29 cellular contexts compared by ENCODE assay signal in genomic region chr16:61374071-61374470, GRCh38.
"Had no signal": no experiment of that assay in that cellular context is flagged by ENCODE, and none has a peak within 500 bp of the region (broad histone marks: within the 10 kb centered on the region; RNA-seq: fewer than 3 reads in every experiment).

No MANE protein-coding gene starts in this region.

- H3K4me1 Mint-ChIP-seq: endodermal cell had no signal

- H3K27ac ChIP-seq: colonic mucosa, coronary artery, dorsolateral prefrontal cortex, epithelial cell of prostate, esophagus muscularis mucosa, esophagus squamous epithelium, foreskin keratinocyte, gastrocnemius medialis, gastroesophageal sphincter, heart left ventricle, heart right ventricle had no signal

- H3K4me3 ChIP-seq: colonic mucosa, coronary artery, dorsolateral prefrontal cortex, esophagus muscularis mucosa, esophagus squamous epithelium, gastrocnemius medialis, gastroesophageal sphincter, heart left ventricle, heart right ventricle had no signal

- H3K4me1 ChIP-seq: colonic mucosa, esophagus muscularis mucosa, esophagus squamous epithelium, foreskin keratinocyte, gastrocnemius medialis, gastroesophageal sphincter, heart left ventricle had no signal

- H3K4me3 Mint-ChIP-seq: dendritic cell treated with granulocyte-macrophage colony-stimulating factor and Interleukin-4, amounts not matched to agents 40 ng/mL and 50 ng/mL, for 4 days; effector memory CD8-positive, alpha-beta T cell; endodermal cell had no signal

- H3K27me3 ChIP-seq: colonic mucosa, dorsolateral prefrontal cortex, esophagus muscularis mucosa, esophagus squamous epithelium, foreskin keratinocyte, gastrocnemius medialis, gastroesophageal sphincter, heart left ventricle, heart right ventricle had no signal

- H3K36me3 ChIP-seq: colonic mucosa, esophagus muscularis mucosa, esophagus squamous epithelium, gastrocnemius medialis, gastroesophageal sphincter, heart left ventricle, heart right ventricle had no signal

- H3K27ac Mint-ChIP-seq: dendritic cell treated with granulocyte-macrophage colony-stimulating factor and Interleukin-4, amounts not matched to agents 40 ng/mL and 50 ng/mL, for 4 days; effector memory CD8-positive, alpha-beta T cell; endodermal cell had no signal

- DNase-seq: colonic mucosa; cortex of kidney; dermis blood vessel endothelial cell; dorsolateral prefrontal cortex; effector CD4-positive, alpha-beta T cell; effector CD8-positive, alpha-beta T cell; effector memory CD4-positive, alpha-beta T cell; effector memory CD8-positive, alpha-beta T cell; endodermal cell; erythroblast; esophagus squamous epithelium; foreskin fibroblast; foreskin keratinocyte; foreskin melanocyte; gastrocnemius medialis; glutamatergic neuron; head of caudate nucleus; heart left ventricle; heart right ventricle had no signal

- H3K9me3 ChIP-seq: colonic mucosa, esophagus muscularis mucosa, esophagus squamous epithelium, gastrocnemius medialis, gastroesophageal sphincter, heart left ventricle, heart right ventricle had no signal

- FAIRE-seq: colon, endometrium, endothelial cell of umbilical vein, frontal cortex had no signal

- H3K27me3 Mint-ChIP-seq: dendritic cell treated with granulocyte-macrophage colony-stimulating factor and Interleukin-4, amounts not matched to agents 40 ng/mL and 50 ng/mL, for 4 days; effector memory CD8-positive, alpha-beta T cell had no signal

- ATAC-seq: effector memory CD8-positive, alpha-beta T cell; esophagus mucosa; foreskin keratinocyte; gastrocnemius medialis; gastroesophageal sphincter; heart left ventricle; heart right ventricle had no signal

- H3K9me3 Mint-ChIP-seq: endodermal cell had no signal
